Comparison of ENCODE assay signal across 15 cellular contexts in genomic region chr15:91319715-91320059, GRCh38.
A peak's percentile ranks its signal among the peaks of the same experiment; 100 is the strongest.
DNase-seq lines count a peak whose midpoint lies in the region; ATAC-seq lines count a peak whose summit lies in the region.
"Had no signal": no experiment of that assay in that cellular context is flagged by ENCODE, and none has a peak within 500 bp of the region (broad histone marks: within the 10 kb centered on the region; RNA-seq: fewer than 3 reads in every experiment).

No MANE protein-coding gene starts in this region.

- peaks cover 52% of the 10 kb centered on the region for H3K4me1 ChIP-seq in CD8-positive, alpha-beta memory T cell (ENCODE audit: insufficient read depth, low read length)
- peaks cover 18 to 35% of the 10 kb centered on the region in 2 donors for H3K4me1 ChIP-seq in naive thymus-derived CD4-positive, alpha-beta T cell (ENCODE audit: control insufficient read depth in 2 of 2, insufficient read depth in 2 of 2, low read length in 2 of 2)

- H3K9me3 Mint-ChIP-seq in activated naive CD4-positive, alpha-beta T cell treated with anti-CD3 and anti-CD28 coated beads for 36 hours, result peaks cover 8% of the 10 kb centered on the region
- H3K9me3 Mint-ChIP-seq in CD8-positive, alpha-beta memory T cell, result peaks cover 0 to 2% (median 0%) of the 10 kb centered on the region in 5 donors
- peaks cover 3% of the 10 kb centered on the region for H3K9me3 Mint-ChIP-seq in activated T-helper 17 cell treated with anti-CD3 and anti-CD28 coated beads, Interleukin-2, amount 50 U/mL, for 72 hours
- peaks cover 0 to 12% (median 4%) of the 10 kb centered on the region in 11 donors for H3K9me3 Mint-ChIP-seq in naive thymus-derived CD4-positive, alpha-beta T cell

- DNase-seq in activated naive CD4-positive, alpha-beta T cell treated with anti-CD3 and anti-CD28 coated beads for 36 hours, result no peak
- DNase-seq in activated naive CD4-positive, alpha-beta T cell treated with Interleukin-2 at 50 U/mL for 16 hours, result no peak
- no peak for DNase-seq in CD8-positive, alpha-beta memory T cell
- DNase-seq in naive thymus-derived CD4-positive, alpha-beta T cell, result no peak
- DNase-seq in central memory CD4-positive, alpha-beta T cell, result no peak
- DNase-seq in inferior parietal cortex (ENCODE audit: extremely low spot score), result no peak
- DNase-seq: H9, NCI-H1105 treated with DMSO at 0.1 percent for 48 hours, NCI-H187 treated with DMSO at 0.1 percent for 48 hours, NCI-H510A, NCI-H82 had no signal

- peaks cover 38% of the 10 kb centered on the region for H3K4me1 Mint-ChIP-seq in activated naive CD4-positive, alpha-beta T cell treated with anti-CD3 and anti-CD28 coated beads for 36 hours (ENCODE audit: low read depth)
- peaks cover 37 to 67% (median 67%) of the 10 kb centered on the region in 3 donors for H3K4me1 Mint-ChIP-seq in CD8-positive, alpha-beta memory T cell
- H3K4me1 Mint-ChIP-seq in activated T-helper 17 cell treated with anti-CD3 and anti-CD28 coated beads, Interleukin-2, amount 50 U/mL, for 72 hours, result peaks cover 18% of the 10 kb centered on the region
- H3K4me1 Mint-ChIP-seq in naive thymus-derived CD4-positive, alpha-beta T cell, result peaks cover 12 to 66% (median 37%) of the 10 kb centered on the region in 7 donors

- H3K4me3 Mint-ChIP-seq in activated naive CD4-positive, alpha-beta T cell treated with anti-CD3 and anti-CD28 coated beads for 36 hours, result no peak overlapping the region
- peak overlapping the region in 5 of 7 donors; percentile 9 to 63 (median 52) for H3K4me3 Mint-ChIP-seq in CD8-positive, alpha-beta memory T cell
- H3K4me3 Mint-ChIP-seq in activated T-helper 17 cell treated with anti-CD3 and anti-CD28 coated beads, Interleukin-2, amount 50 U/mL, for 72 hours, result peak overlapping the region; percentile 23
- H3K4me3 Mint-ChIP-seq in naive thymus-derived CD4-positive, alpha-beta T cell, result peak overlapping the region; percentile 21 to 78 (median 64)
- H3K4me3 Mint-ChIP-seq: H9 had no signal

- H3K27me3 ChIP-seq in CD8-positive, alpha-beta memory T cell (ENCODE audit: insufficient read depth, low read length, poor library complexity, severe bottlenecking), result no peaks in the 10 kb centered on the region
- H3K27me3 ChIP-seq in naive thymus-derived CD4-positive, alpha-beta T cell (ENCODE audit: control insufficient read depth in 2 of 2, insufficient read depth in 2 of 2, low read length in 2 of 2), result no peaks in the 10 kb centered on the region

- peak overlapping the region; percentile 28 for H3K27ac Mint-ChIP-seq in activated naive CD4-positive, alpha-beta T cell treated with anti-CD3 and anti-CD28 coated beads for 36 hours
- peak overlapping the region in 7 of 8 donors; percentile 11 to 85 (median 44) for H3K27ac Mint-ChIP-seq in CD8-positive, alpha-beta memory T cell
- peak overlapping the region; percentile 25 for H3K27ac Mint-ChIP-seq in activated T-helper 17 cell treated with anti-CD3 and anti-CD28 coated beads, Interleukin-2, amount 50 U/mL, for 72 hours
- peak overlapping the region in 8 of 9 donors; percentile 69 to 98 (median 90) for H3K27ac Mint-ChIP-seq in naive thymus-derived CD4-positive, alpha-beta T cell
- H3K27ac Mint-ChIP-seq: H9 had no signal

- intact Hi-C loops in activated naive CD4-positive, alpha-beta T cell treated with anti-CD3 and anti-CD28 coated beads for 36 hours (cut with micrococcal nuclease), result loop anchor here (2.0 kb wide), 1 partner anchor 151 kb away; no protein-coding TSS in a partner anchor
- intact Hi-C loops in naive thymus-derived CD4-positive, alpha-beta T cell (cut with micrococcal nuclease), result loop anchor here in 1 of 2 donors (2.0 to 10.0 kb wide), 2 partner anchors 17 to 85 kb away; no protein-coding TSS in a partner anchor

- POLR2A ChIA-PET in CD8-positive, alpha-beta memory T cell (lab: Charles Lee), result no interaction called here
- POLR2A ChIA-PET in naive thymus-derived CD4-positive, alpha-beta T cell (lab: Charles Lee), result no interaction called here

- H3K27ac ChIP-seq in CD8-positive, alpha-beta memory T cell (ENCODE audit: low read depth, low read length), result no peak overlapping the region
- peak overlapping the region; percentile 66 for H3K27ac ChIP-seq in naive thymus-derived CD4-positive, alpha-beta T cell (ENCODE audit: low read depth, low read length)
- H3K27ac ChIP-seq: KMS-11 had no signal

- ATAC-seq in activated T-helper 17 cell treated with anti-CD3 and anti-CD28 coated beads, Interleukin-2, amount 50 U/mL, for 72 hours (replicated peaks), result no peak
- ATAC-seq in naive thymus-derived CD4-positive, alpha-beta T cell, result no peak
- ATAC-seq: Panc1, Right ventricle myocardium inferior had no signal

- H3K27me3 Mint-ChIP-seq in activated naive CD4-positive, alpha-beta T cell treated with anti-CD3 and anti-CD28 coated beads for 36 hours (ENCODE audit: low read depth), result no peaks in the 10 kb centered on the region
- H3K27me3 Mint-ChIP-seq in CD8-positive, alpha-beta memory T cell, result peaks cover 0 to 3% of the 10 kb centered on the region in 2 donors
- no peaks in the 10 kb centered on the region for H3K27me3 Mint-ChIP-seq in activated T-helper 17 cell treated with anti-CD3 and anti-CD28 coated beads, Interleukin-2, amount 50 U/mL, for 72 hours
- H3K27me3 Mint-ChIP-seq in naive thymus-derived CD4-positive, alpha-beta T cell, result peaks cover 0 to 52% (median 0%) of the 10 kb centered on the region in 5 donors

- H3K36me3 Mint-ChIP-seq in activated naive CD4-positive, alpha-beta T cell treated with anti-CD3 and anti-CD28 coated beads for 36 hours (ENCODE audit: low read depth), result no peaks in the 10 kb centered on the region
- peaks cover 0 to 3% (median 0%) of the 10 kb centered on the region in 3 donors for H3K36me3 Mint-ChIP-seq in CD8-positive, alpha-beta memory T cell
- no peaks in the 10 kb centered on the region for H3K36me3 Mint-ChIP-seq in activated T-helper 17 cell treated with anti-CD3 and anti-CD28 coated beads, Interleukin-2, amount 50 U/mL, for 72 hours (ENCODE audit: low read depth)
- peaks cover 4 to 13% (median 9%) of the 10 kb centered on the region in 5 donors for H3K36me3 Mint-ChIP-seq in naive thymus-derived CD4-positive, alpha-beta T cell

- CTCF ChIA-PET in activated naive CD4-positive, alpha-beta T cell treated with anti-CD3 and anti-CD28 coated beads for 36 hours (lab: Charles Lee), result no interaction called here
- CTCF ChIA-PET in CD8-positive, alpha-beta memory T cell (lab: Charles Lee), result no interaction called here
- CTCF ChIA-PET in naive thymus-derived CD4-positive, alpha-beta T cell (lab: Charles Lee), result no interaction called here

- H3K9me3 ChIP-seq in CD8-positive, alpha-beta memory T cell (ENCODE audit: low read length), result no peaks in the 10 kb centered on the region
- no peaks in the 10 kb centered on the region for H3K9me3 ChIP-seq in naive thymus-derived CD4-positive, alpha-beta T cell (ENCODE audit: control insufficient read depth in 2 of 3, low read length in 3 of 3)

- no peak overlapping the region for H3K4me3 ChIP-seq in CD8-positive, alpha-beta memory T cell (ENCODE audit: low read length)
- H3K4me3 ChIP-seq in naive thymus-derived CD4-positive, alpha-beta T cell (ENCODE audit: low read length), result peak overlapping the region; percentile 8

- no peaks in the 10 kb centered on the region for H3K36me3 ChIP-seq in CD8-positive, alpha-beta memory T cell (ENCODE audit: insufficient read depth, low read length)
- no peaks in the 10 kb centered on the region for H3K36me3 ChIP-seq in naive thymus-derived CD4-positive, alpha-beta T cell (ENCODE audit: control insufficient read depth in 2 of 3, insufficient read depth in 3 of 3, low read length in 3 of 3)

Comparison
In these comparisons a context has a peak if more than half of its experiments do, and no peak if none do; other contexts are left out.
1. H3K27ac Mint-ChIP-seq: peak in every context shown above with its lines; median percentile 90 in naive thymus-derived CD4-positive, alpha-beta T cell; 44 in CD8-positive, alpha-beta memory T cell; 28 in activated naive CD4-positive, alpha-beta T cell treated with anti-CD3 and anti-CD28 coated beads for 36 hours; 25 in activated T-helper 17 cell treated with anti-CD3 and anti-CD28 coated beads, Interleukin-2, amount 50 U/mL, for 72 hours.